ENCODE assay signal across 9 cellular contexts in genomic region chr11:2166091-2166851, GRCh38. TPM values are rescaled to one million over a fixed set of nuclear protein-coding genes. Genes with fewer than 3 reads are reported as not detected.
DNase-seq lines count a peak whose midpoint lies in the region; ATAC-seq and TF ChIP-seq lines count a peak whose summit lies in the region.
"Had no signal": no experiment of that assay in that cellular context is flagged by ENCODE, and none has a peak within 500 bp of the region (broad histone marks: within the 10 kb centered on the region; RNA-seq: fewer than 3 reads in every experiment).

No MANE protein-coding gene starts in this region.

- H3K27ac ChIP-seq in GM23248 (no peak overlapping the region), coronary artery (no peak overlapping the region)

- peaks cover 11% of the 10 kb centered on the region for H3K27me3 ChIP-seq in GM23248 (replicated peaks; ENCODE audit: insufficient read depth)

- no peaks in the 10 kb centered on the region for H3K9me3 Mint-ChIP-seq in nephron progenitor cell

- no peaks in the 10 kb centered on the region for H3K79me2 ChIP-seq in GM23248 (ENCODE audit: insufficient read depth)

- H3K27me3 Mint-ChIP-seq in nephron progenitor cell (ENCODE audit: low read depth, poor library complexity): no peaks in the 10 kb centered on the region

- DNase-seq in GM23248 (peak; percentile 39), coronary artery (ENCODE audit: low spot score) (no peak), nephron progenitor cell (peak; percentile 77), NCI-H1048 (lab: John Stamatoyannopoulos, UW) (no peak), DMS153 (lab: John Stamatoyannopoulos, UW) (no peak)

- in situ Hi-C loops in GM23248 (cut with MboI): loop anchor here (25.0 kb wide), 2 partner anchors 304 to 454 kb away; partner anchors contain the start of gene LSP1

- H3K4me1 Mint-ChIP-seq in nephron progenitor cell: peaks cover 18% of the 10 kb centered on the region

- no peak overlapping the region for H3K9ac ChIP-seq in GM23248

- WGBS in GM23248 (ENCODE audit: low coverage in 1 of 2, low lambda C conversion rate in 2 of 2, missing lambda C conversion rate in 2 of 2), 2 experiments: 6 to 7% methylated on average over 29 to 50 of the region's 70 CpGs

- H4K20me1 ChIP-seq in GM23248 (ENCODE audit: insufficient read depth): no peaks in the 10 kb centered on the region

- no peak overlapping the region for H3K4me3 Mint-ChIP-seq in nephron progenitor cell

- H3K4me2 ChIP-seq in GM23248 (ENCODE audit: unreplicated experiment): no peak overlapping the region

- H3K9me3 ChIP-seq in GM23248 (ENCODE audit: low read depth): no peaks in the 10 kb centered on the region

- no peaks in the 10 kb centered on the region for H3K9me2 ChIP-seq in GM23248 (ENCODE audit: insufficient read depth)

- ATAC-seq in GM19463 (IDR thresholded peaks at IDR 0.05; ENCODE audit: unreplicated experiment): no peak
- no peak for ATAC-seq in GM18873 (IDR thresholded peaks at IDR 0.05; ENCODE audit: low FRiP score, unreplicated experiment)

- H3K4me1 ChIP-seq in GM23248 (ENCODE audit: insufficient read depth): no peaks in the 10 kb centered on the region

- no peaks in the 10 kb centered on the region for H3F3A ChIP-seq in GM23248 (ENCODE audit: insufficient read depth)

- no peaks in the 10 kb centered on the region for H3K36me3 Mint-ChIP-seq in nephron progenitor cell (ENCODE audit: low read depth)

- no peak overlapping the region for H3K27ac Mint-ChIP-seq in nephron progenitor cell

- H3K4me3 ChIP-seq in GM23248: no peak overlapping the region
- H3K4me3 ChIP-seq in WI38 (ENCODE audit: low read depth, low read length): no peak overlapping the region
- peak overlapping the region; percentile 53 for H3K4me3 ChIP-seq in coronary artery

- no peaks in the 10 kb centered on the region for H3K36me3 ChIP-seq in GM23248 (ENCODE audit: low read depth)

- no peak overlapping the region for H2AFZ ChIP-seq in GM23248

- TF ChIP-seq CTCF in WI38 (IDR thresholded peaks at IDR 0.05; ENCODE audit: low read depth, low read length): peak; percentile 27; the same call in 1 of the 2 replicates
- TF ChIP-seq CTCF in coronary artery (IDR thresholded peaks at IDR 0.05): peak; percentile 49
- TF ChIP-seq CTCF in nephron progenitor cell (IDR thresholded peaks at IDR 0.05): peak; percentile 62

RNA-seq across cellular contexts. Expression of gene INS, which starts 5.3 kb away (rescaled TPM):
- total RNA-seq in GM23248 (2014; rRNA removed; shearing (Covaris generic)): not detected in 2 replicates
- polyA plus RNA-seq in GM23248 (2016; fragmentation: Nextera tagmentation; extraction: Ambion mirVana): not detected in 2 replicates
- total RNA-seq: RPMI7951 had no signal

RNA-seq across cellular contexts. Expression of gene TH, which starts 5.3 kb away (rescaled TPM):
- not detected in 2 replicates for total RNA-seq in GM23248 (2014; rRNA removed; shearing (Covaris generic))
- polyA plus RNA-seq in GM23248 (2016; fragmentation: Nextera tagmentation; extraction: Ambion mirVana): not detected in 2 replicates

RNA-seq across cellular contexts. Expression of gene IGF2, which starts 27.1 kb away (rescaled TPM):
- total RNA-seq in GM23248 (2014; rRNA removed; shearing (Covaris generic)): not detected in 2 replicates
- polyA plus RNA-seq in GM23248 (2016; fragmentation: Nextera tagmentation; extraction: Ambion mirVana): 0.06 and 0.18 TPM in 2 replicates
- total RNA-seq: RPMI7951 had no signal

Comparison
In these comparisons a context has a peak if more than half of its experiments do, and no peak if none do; other contexts are left out.
1. DNase-seq: peak in GM23248 (single experiment) and nephron progenitor cell (single experiment); none in coronary artery (single experiment), NCI-H1048 (single experiment) and DMS153 (single experiment).
2. Peak in every context shown above with its lines, with median percentiles within 50 percentile points of each other: CTCF ChIP-seq.